Comparison of ENCODE assay signal across 30 cellular contexts in genomic region chr5:151600069-151600665, GRCh38. TPM values are rescaled to one million over a fixed set of nuclear protein-coding genes. Genes with fewer than 3 reads are reported as not detected.
"Had no signal": no experiment of that assay in that cellular context is flagged by ENCODE, and none has a peak within 500 bp of the region (broad histone marks: within the 10 kb centered on the region; RNA-seq: fewer than 3 reads in every experiment).

No MANE protein-coding gene starts in this region.

- H3K4me3 ChIP-seq: colonic mucosa, esophagus muscularis mucosa, gastrocnemius medialis, heart left ventricle had no signal

- DNase-seq: activated CD4-positive, alpha-beta memory T cell treated with anti-CD3 and anti-CD28 coated beads, Interleukin-2, amount 10 ng/mL, durations not matched to agents 7 days and 5 days; activated CD4-positive, alpha-beta T cell treated with anti-CD3 and anti-CD28 coated beads for 1 hour; activated CD4-positive, alpha-beta T cell treated with anti-CD3 and anti-CD28 coated beads for 4 hours; activated CD4-positive, alpha-beta T cell treated with anti-CD3 and anti-CD28 coated beads, Interleukin-2, amount 10 ng/mL, durations not matched to agents 7 days and 5 days; activated CD4-positive, alpha-beta T cell treated with anti-CD3 and anti-CD28 coated beads, Interleukin-2, amount 50 U/mL, for 4 hours; activated CD8-positive, alpha-beta memory T cell treated with anti-CD3 and anti-CD28 coated beads, Interleukin-2, amount 50 U/mL, for 48 hours; activated gamma-delta T cell; activated naive CD4-positive, alpha-beta T cell; activated naive CD4-positive, alpha-beta T cell treated with anti-CD3 and anti-CD28 coated beads, Interleukin-2, amount 10 ng/mL, durations not matched to agents 7 days and 5 days; activated naive CD8-positive, alpha-beta T cell treated with anti-CD3 and anti-CD28 coated beads, Interleukin-2, amount 10 ng/mL, durations not matched to agents 7 days and 5 days; activated T-cell treated with anti-CD3 and anti-CD28 coated beads for 4 hours; activated T-cell treated with anti-CD3 and anti-CD28 coated beads, Interleukin-2, amount 50 U/mL, for 24 hours; activated T-cell treated with anti-CD3 and anti-CD28 coated beads, Interleukin-2, amount 50 U/mL, for 72 hours; amniotic stem cell; anterior cingulate cortex; brain microvascular endothelial cell; colonic mucosa; effector memory CD4-positive, alpha-beta T cell; endodermal cell; erythroblast; foreskin keratinocyte; gastrocnemius medialis; glutamatergic neuron; heart left ventricle; T-helper 2 cell had no signal

- H3K27me3 ChIP-seq: brain microvascular endothelial cell, colonic mucosa, esophagus muscularis mucosa, foreskin keratinocyte, gastrocnemius medialis had no signal

- H3K27ac ChIP-seq: brain microvascular endothelial cell, colonic mucosa, esophagus muscularis mucosa, gastrocnemius medialis, heart left ventricle, VCaP had no signal

RNA-seq across cellular contexts. Expression of gene FAT2, which starts 9.0 kb away (rescaled TPM):
- total RNA-seq: activated CD4-positive, alpha-beta memory T cell treated with anti-CD3 and anti-CD28 coated beads, Interleukin-2, amount 10 ng/mL, durations not matched to agents 7 days and 5 days; activated CD4-positive, alpha-beta T cell treated with anti-CD3 and anti-CD28 coated beads, Interleukin-2, amount 10 ng/mL, durations not matched to agents 7 days and 5 days; activated naive CD4-positive, alpha-beta T cell treated with anti-CD3 and anti-CD28 coated beads, Interleukin-2, amount 50 U/mL, for 72 hours; activated naive CD8-positive, alpha-beta T cell treated with anti-CD3 and anti-CD28 coated beads, Interleukin-2, amount 10 ng/mL, durations not matched to agents 7 days and 5 days; activated T-cell treated with anti-CD3 and anti-CD28 coated beads, Interleukin-2, amount 50 U/mL, for 72 hours; colonic mucosa; dermis microvascular lymphatic vessel endothelial cell; esophagus muscularis mucosa; gastrocnemius medialis; T-helper 1 cell treated with Interleukin-12 subunit alpha and Interleukin-12 subunit beta and Interleukin-4 antibody, amounts not matched to agents 30 ng/mL and 1 ng/mL, for 36 hours had no signal
